8 cellular contexts compared by ENCODE assay signal in genomic region chr4:54318904-54319303, GRCh38.
DNase-seq lines count a peak whose midpoint lies in the region; ATAC-seq and TF ChIP-seq lines count a peak whose summit lies in the region.

No MANE protein-coding gene starts in this region.

- no peak overlapping the region for H3K27ac ChIP-seq in GM23338 (ENCODE audit: low read depth)
- H3K27ac ChIP-seq in OCI-LY3 (ENCODE audit: low read length) = no peak overlapping the region

- no peaks in the 10 kb centered on the region for H3K4me1 ChIP-seq in GM23338 (ENCODE audit: insufficient read depth)
- H3K4me1 ChIP-seq in OCI-LY3 (ENCODE audit: low read length) = peaks cover 29% of the 10 kb centered on the region

- H3K79me2 ChIP-seq in GM23338 (replicated peaks; ENCODE audit: insufficient read depth) = no peaks in the 10 kb centered on the region
- no peaks in the 10 kb centered on the region for H3K79me2 ChIP-seq in OCI-LY3 (ENCODE audit: low read length)

- H4K20me1 ChIP-seq in GM23338 (replicated peaks; ENCODE audit: insufficient read depth) (no peaks in the 10 kb centered on the region), OCI-LY3 (ENCODE audit: insufficient read depth, low read length) (no peaks in the 10 kb centered on the region)

- H3K4me3 Mint-ChIP-seq in GM23338 (no peak overlapping the region), nephron progenitor cell (no peak overlapping the region)

- peak; percentile 2 for DNase-seq in GF-D8 (lab: John Stamatoyannopoulos, UW)
- peak; percentile 84 for DNase-seq in GM23338 (ENCODE audit: low spot score)
- DNase-seq in dedifferentiated amniotic fluid mesenchymal stem cell (ENCODE audit: extremely low spot score) = peak; percentile 36
- peak; percentile 36 for DNase-seq in nephron progenitor cell
- no peak for DNase-seq in NCI-H2107 treated with DMSO at 0.1 percent for 48 hours (lab: John Stamatoyannopoulos, UW; ENCODE audit: unreplicated experiment)

- H3K36me3 ChIP-seq in GM23338 (ENCODE audit: insufficient read depth) (no peaks in the 10 kb centered on the region), OCI-LY3 (replicated peaks; ENCODE audit: low read depth, low read length) (peaks cover 4% of the 10 kb centered on the region)

- H3K9me3 Mint-ChIP-seq in GM23338 (no peaks in the 10 kb centered on the region), nephron progenitor cell (no peaks in the 10 kb centered on the region)

- H2AFZ ChIP-seq in GM23338 (peak overlapping the region; percentile 11), OCI-LY3 (ENCODE audit: low read depth, low read length) (peak overlapping the region; percentile 89)

- no peak overlapping the region for H3K4me3 ChIP-seq in GM23338
- H3K4me3 ChIP-seq in OCI-LY3 (ENCODE audit: low read length) = peak overlapping the region; percentile 54

- ATAC-seq in GM23338 = peak; percentile 59
- no peak for ATAC-seq in GM18861 (IDR thresholded peaks at IDR 0.05; ENCODE audit: unreplicated experiment)
- no peak for ATAC-seq in HG02571 (IDR thresholded peaks at IDR 0.05; ENCODE audit: unreplicated experiment)

- no peaks in the 10 kb centered on the region for H3F3A ChIP-seq in GM23338 (replicated peaks; ENCODE audit: low read depth)

- H3K27me3 ChIP-seq in GM23338 (ENCODE audit: insufficient read depth) (no peaks in the 10 kb centered on the region), OCI-LY3 (ENCODE audit: low read depth, low read length) (peaks cover 5% of the 10 kb centered on the region; the same call in 1 of the 2 replicates)

- H3K9me3 ChIP-seq in OCI-LY3 (ENCODE audit: insufficient read depth, low read length) = peaks cover 4% of the 10 kb centered on the region; the same call in 1 of the 2 replicates

- no peak overlapping the region for H3K4me2 ChIP-seq in GM23338
- H3K4me2 ChIP-seq in OCI-LY3 (ENCODE audit: low read length) = peak overlapping the region; percentile 73

- H3K9ac ChIP-seq in OCI-LY3 (ENCODE audit: low read length) = no peak overlapping the region

- no peaks in the 10 kb centered on the region for H3K9me2 ChIP-seq in GM23338 (ENCODE audit: insufficient read depth)

- H3K27ac Mint-ChIP-seq in GM23338 = no peak overlapping the region
- H3K27ac Mint-ChIP-seq in nephron progenitor cell = no peak overlapping the region

- no peaks in the 10 kb centered on the region for H3K27me3 Mint-ChIP-seq in GM23338 (ENCODE audit: insufficient read depth, low read depth, poor library complexity)
- H3K27me3 Mint-ChIP-seq in nephron progenitor cell (ENCODE audit: low read depth, poor library complexity) = peaks cover 3% of the 10 kb centered on the region

- TF ChIP-seq CTCF in GM23338 (conservative IDR thresholded peaks at IDR 0.05; ENCODE audit: low read depth in 2 of 2) = peak; percentile 76 to 92
- peak; percentile 81 for TF ChIP-seq CTCF in OCI-LY3 (IDR thresholded peaks at IDR 0.05; ENCODE audit: low read depth, low read length)
- TF ChIP-seq CTCF in nephron progenitor cell (IDR thresholded peaks at IDR 0.05) = peak; percentile 96

- H3K36me3 Mint-ChIP-seq in GM23338 (ENCODE audit: low read depth) (no peaks in the 10 kb centered on the region), nephron progenitor cell (ENCODE audit: low read depth) (no peaks in the 10 kb centered on the region)

- H3K4me1 Mint-ChIP-seq in GM23338 (peaks cover 5% of the 10 kb centered on the region; the same call in 2 of the 3 replicates), nephron progenitor cell (no peaks in the 10 kb centered on the region)

TF ChIP-seq in GM23338, 12 proteins besides CTCF, POLR2A, EP300 and RAD21:
- TF ChIP-seq EZH2phosphoT487 (IDR thresholded peaks at IDR 0.05; ENCODE audit: unreplicated experiment) (no peak), ETS1 (IDR thresholded peaks at IDR 0.05) (no peak), REST (IDR thresholded peaks at IDR 0.05; ENCODE audit: unreplicated experiment) (no peak), JUNB (IDR thresholded peaks at IDR 0.05; ENCODE audit: unreplicated experiment) (no peak), EZH2 (IDR thresholded peaks at IDR 0.05; ENCODE audit: low read depth, unreplicated experiment) (no peak), POLR2AphosphoS5 (IDR thresholded peaks at IDR 0.05; ENCODE audit: low read depth) (no peak), CREB1 (CRISPR knock-in tag; IDR thresholded peaks at IDR 0.05; ENCODE audit: low read depth) (no peak), ZNF331 (CRISPR knock-in tag; IDR thresholded peaks at IDR 0.05; ENCODE audit: low read depth) (no peak)
TF ChIP-seq in GM23338: peak in this region for 0.
